Comparison of ENCODE assay signal across 1 cellular context in the genomic region with DNA sequence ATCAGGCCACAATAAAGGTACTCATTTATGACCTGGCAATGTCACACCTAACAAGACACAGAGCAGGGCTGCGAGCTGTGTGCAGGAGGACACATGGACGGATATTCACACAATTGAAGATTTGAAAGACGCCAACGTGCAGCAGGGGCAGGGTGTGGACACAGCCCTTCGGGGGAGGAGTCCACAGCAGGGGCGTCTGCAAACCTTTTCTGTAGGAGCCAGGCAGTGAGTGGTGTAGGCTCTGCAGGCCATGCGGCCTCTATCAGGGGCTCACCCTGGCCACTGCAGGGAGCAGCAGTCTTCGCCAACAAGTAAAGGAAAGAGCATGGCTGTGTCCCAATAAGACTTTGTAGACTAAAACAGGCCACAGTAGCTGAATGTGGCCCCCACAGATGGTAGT.
TF ChIP-seq lines count a peak whose summit lies in the region.

No MANE protein-coding gene starts in this region.

TF ChIP-seq in GM23338, 12 proteins besides CTCF, POLR2A, EP300 and RAD21 (continued from another document):
- TF ChIP-seq STAT1 (IDR thresholded peaks at IDR 0.05; ENCODE audit: unreplicated experiment), result no peak
